ENCODE assay signal across 1 cellular context in the genomic region with DNA sequence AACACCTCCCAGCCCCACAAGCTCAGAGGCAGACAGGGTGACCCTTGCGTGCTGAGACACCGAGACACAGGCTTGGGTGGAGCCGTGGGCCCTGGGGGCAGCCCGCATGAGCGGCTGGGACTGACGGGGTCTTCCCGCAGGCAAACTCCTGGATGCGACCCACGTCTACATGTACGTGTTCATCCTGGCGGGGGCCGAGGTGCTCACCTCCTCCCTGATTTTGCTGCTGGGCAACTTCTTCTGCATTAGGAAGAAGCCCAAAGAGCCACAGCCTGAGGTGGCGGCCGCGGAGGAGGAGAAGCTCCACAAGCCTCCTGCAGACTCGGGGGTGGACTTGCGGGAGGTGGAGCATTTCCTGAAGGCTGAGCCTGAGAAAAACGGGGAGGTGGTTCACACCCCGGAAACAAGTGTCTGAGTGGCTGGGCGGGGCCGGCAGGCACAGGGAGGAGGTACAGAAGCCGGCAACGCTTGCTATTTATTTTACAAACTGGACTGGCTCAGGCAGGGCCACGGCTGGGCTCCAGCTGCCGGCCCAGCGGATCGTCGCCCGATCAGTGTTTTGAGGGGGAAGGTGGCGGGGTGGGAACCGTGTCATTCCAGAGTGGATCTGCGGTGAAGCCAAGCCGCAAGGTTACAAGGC.
TF ChIP-seq lines count a peak whose summit lies in the region.

No MANE protein-coding gene starts in this region.

TF ChIP-seq in SK-N-SH treated with all-trans-retinoic acid at 6 μM for 48 hours, 23 proteins besides CTCF, POLR2A, EP300 and RAD21 (continued from another document):
- TF ChIP-seq, protein P1, sequence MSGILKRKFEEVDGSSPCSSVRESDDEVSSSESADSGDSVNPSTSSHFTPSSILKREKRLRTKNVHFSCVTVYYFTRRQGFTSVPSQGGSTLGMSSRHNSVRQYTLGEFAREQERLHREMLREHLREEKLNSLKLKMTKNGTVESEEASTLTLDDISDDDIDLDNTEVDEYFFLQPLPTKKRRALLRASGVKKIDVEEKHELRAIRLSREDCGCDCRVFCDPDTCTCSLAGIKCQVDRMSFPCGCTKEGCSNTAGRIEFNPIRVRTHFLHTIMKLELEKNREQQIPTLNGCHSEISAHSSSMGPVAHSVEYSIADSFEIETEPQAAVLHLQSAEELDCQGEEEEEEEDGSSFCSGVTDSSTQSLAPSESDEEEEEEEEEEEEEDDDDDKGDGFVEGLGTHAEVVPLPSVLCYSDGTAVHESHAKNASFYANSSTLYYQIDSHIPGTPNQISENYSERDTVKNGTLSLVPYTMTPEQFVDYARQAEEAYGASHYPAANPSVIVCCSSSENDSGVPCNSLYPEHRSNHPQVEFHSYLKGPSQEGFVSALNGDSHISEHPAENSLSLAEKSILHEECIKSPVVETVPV (CRISPR knock-in tag; IDR thresholded peaks at IDR 0.05), result no peak
- TF ChIP-seq RARB (CRISPR knock-in tag; IDR thresholded peaks at IDR 0.05) (no peak), TCF4 (CRISPR knock-in tag; IDR thresholded peaks at IDR 0.05; ENCODE audit: borderline replicate concordance) (no peak), ISL1 (CRISPR knock-in tag; IDR thresholded peaks at IDR 0.05) (no peak), ESRRG (CRISPR knock-in tag; IDR thresholded peaks at IDR 0.05) (no peak)
- TF ChIP-seq, protein P2, sequence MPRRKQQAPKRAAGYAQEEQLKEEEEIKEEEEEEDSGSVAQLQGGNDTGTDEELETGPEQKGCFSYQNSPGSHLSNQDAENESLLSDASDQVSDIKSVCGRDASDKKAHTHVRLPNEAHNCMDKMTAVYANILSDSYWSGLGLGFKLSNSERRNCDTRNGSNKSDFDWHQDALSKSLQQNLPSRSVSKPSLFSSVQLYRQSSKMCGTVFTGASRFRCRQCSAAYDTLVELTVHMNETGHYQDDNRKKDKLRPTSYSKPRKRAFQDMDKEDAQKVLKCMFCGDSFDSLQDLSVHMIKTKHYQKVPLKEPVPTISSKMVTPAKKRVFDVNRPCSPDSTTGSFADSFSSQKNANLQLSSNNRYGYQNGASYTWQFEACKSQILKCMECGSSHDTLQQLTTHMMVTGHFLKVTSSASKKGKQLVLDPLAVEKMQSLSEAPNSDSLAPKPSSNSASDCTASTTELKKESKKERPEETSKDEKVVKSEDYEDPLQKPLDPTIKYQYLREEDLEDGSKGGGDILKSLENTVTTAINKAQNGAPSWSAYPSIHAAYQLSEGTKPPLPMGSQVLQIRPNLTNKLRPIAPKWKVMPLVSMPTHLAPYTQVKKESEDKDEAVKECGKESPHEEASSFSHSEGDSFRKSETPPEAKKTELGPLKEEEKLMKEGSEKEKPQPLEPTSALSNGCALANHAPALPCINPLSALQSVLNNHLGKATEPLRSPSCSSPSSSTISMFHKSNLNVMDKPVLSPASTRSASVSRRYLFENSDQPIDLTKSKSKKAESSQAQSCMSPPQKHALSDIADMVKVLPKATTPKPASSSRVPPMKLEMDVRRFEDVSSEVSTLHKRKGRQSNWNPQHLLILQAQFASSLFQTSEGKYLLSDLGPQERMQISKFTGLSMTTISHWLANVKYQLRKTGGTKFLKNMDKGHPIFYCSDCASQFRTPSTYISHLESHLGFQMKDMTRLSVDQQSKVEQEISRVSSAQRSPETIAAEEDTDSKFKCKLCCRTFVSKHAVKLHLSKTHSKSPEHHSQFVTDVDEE (CRISPR knock-in tag; IDR thresholded peaks at IDR 0.05), result no peak
- TF ChIP-seq, protein P3, sequence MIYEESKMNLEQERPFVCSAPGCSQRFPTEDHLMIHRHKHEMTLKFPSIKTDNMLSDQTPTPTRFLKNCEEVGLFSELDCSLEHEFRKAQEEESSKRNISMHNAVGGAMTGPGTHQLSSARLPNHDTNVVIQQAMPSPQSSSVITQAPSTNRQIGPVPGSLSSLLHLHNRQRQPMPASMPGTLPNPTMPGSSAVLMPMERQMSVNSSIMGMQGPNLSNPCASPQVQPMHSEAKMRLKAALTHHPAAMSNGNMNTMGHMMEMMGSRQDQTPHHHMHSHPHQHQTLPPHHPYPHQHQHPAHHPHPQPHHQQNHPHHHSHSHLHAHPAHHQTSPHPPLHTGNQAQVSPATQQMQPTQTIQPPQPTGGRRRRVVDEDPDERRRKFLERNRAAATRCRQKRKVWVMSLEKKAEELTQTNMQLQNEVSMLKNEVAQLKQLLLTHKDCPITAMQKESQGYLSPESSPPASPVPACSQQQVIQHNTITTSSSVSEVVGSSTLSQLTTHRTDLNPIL (CRISPR knock-in tag; IDR thresholded peaks at IDR 0.05; ENCODE audit: low read depth), result no peak
